Comparison of ENCODE assay signal across 2 cellular contexts in the genomic region with DNA sequence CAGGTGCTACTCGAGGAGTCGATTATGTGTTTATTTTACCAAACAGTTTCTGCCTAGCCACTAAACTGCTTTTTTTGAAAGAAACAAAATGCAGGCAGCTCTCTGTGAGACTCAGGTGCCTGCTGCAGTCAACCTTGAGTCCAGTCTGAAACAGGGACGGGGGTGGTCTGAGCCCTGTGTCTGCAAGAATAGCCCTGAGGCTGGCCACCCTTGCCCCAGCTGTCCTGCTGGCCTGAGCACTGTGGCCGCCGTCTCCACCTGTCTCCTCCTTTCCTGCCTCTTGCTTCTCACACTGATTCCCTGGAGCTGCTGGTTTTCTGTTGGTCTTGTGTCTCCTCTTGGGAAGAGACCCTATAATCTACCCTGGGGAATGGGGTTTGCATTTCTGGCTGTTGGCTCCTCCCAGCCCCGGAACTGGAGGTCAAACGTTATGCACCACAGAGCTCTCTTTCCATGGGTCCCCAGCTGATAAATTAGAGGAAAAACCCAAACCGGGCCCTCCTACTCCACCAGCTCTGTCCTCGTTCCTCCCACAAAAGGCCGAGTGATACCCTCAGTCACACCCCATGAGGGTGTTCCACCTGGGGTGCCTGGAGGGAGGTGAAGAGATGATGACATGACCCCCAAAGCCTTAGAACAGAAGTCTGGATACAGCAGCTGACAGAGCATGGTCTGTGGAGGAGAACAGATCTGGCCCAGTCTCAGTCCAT.
A peak's percentile ranks its signal among the peaks of the same experiment; 100 is the strongest.
TF ChIP-seq lines count a peak whose summit lies in the region.

No MANE protein-coding gene starts in this region.

TF ChIP-seq in IMR-90, 13 proteins besides CTCF, POLR2A, EP300 and RAD21:
- TF ChIP-seq FOS (IDR thresholded peaks at IDR 0.05; ENCODE audit: low read depth, low read length) (no peak), CHD1 (IDR thresholded peaks at IDR 0.05; ENCODE audit: low read depth, low read length) (no peak), MAZ (IDR thresholded peaks at IDR 0.05; ENCODE audit: borderline replicate concordance, low read depth, low read length) (no peak), SMC3 (IDR thresholded peaks at IDR 0.05; ENCODE audit: low read depth, low read length) (no peak)
- TF ChIP-seq, protein P1, sequence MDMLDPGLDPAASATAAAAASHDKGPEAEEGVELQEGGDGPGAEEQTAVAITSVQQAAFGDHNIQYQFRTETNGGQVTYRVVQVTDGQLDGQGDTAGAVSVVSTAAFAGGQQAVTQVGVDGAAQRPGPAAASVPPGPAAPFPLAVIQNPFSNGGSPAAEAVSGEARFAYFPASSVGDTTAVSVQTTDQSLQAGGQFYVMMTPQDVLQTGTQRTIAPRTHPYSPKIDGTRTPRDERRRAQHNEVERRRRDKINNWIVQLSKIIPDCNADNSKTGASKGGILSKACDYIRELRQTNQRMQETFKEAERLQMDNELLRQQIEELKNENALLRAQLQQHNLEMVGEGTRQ (IDR thresholded peaks at IDR 0.05; ENCODE audit: low read depth, low read length) = no peak
TF ChIP-seq in IMR-90: peak in this region for 0.

TF ChIP-seq in endothelial cell of umbilical vein, 7 proteins besides CTCF, POLR2A, EP300 and RAD21:
- TF ChIP-seq POLR2AphosphoS5 (IDR thresholded peaks at IDR 0.05; ENCODE audit: insufficient read depth, low read depth, low read length) (no peak), MYC (IDR thresholded peaks at IDR 0.05; ENCODE audit: low read depth, low read length) (no peak), EZH2 (IDR thresholded peaks at IDR 0.05; ENCODE audit: borderline replicate concordance, low read depth, low read length, severe bottlenecking) (peak; percentile 28), GATA2 (IDR thresholded peaks at IDR 0.05; ENCODE audit: insufficient read depth, insufficient read length, low read depth, low read length) (no peak), JUN (IDR thresholded peaks at IDR 0.05; ENCODE audit: borderline replicate concordance, insufficient read depth, insufficient read length, low read depth) (no peak)
- TF ChIP-seq, protein P2, sequence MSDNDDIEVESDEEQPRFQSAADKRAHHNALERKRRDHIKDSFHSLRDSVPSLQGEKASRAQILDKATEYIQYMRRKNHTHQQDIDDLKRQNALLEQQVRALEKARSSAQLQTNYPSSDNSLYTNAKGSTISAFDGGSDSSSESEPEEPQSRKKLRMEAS (IDR thresholded peaks at IDR 0.05; ENCODE audit: insufficient read depth, insufficient read length) = no peak
